23 cellular contexts compared by ENCODE assay signal in the genomic region with DNA sequence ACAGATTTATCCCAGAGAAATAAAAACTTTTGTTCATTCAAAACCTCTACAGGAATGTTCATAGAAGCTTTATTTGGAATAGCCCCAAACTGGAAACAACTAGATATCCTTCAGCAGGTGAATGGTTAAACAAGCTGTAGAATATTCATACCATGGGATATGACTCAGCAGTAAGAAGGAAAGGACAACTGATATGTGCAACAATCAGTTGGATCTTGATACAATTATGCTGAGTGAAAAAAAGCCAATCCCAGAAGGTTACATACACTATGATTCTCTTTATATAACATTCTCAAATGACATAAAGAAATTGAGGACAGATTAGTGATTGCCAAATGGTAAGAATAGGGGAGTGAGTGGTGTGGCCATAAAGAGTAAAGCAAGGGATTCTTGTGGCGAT.
A peak's percentile ranks its signal among the peaks of the same experiment; 100 is the strongest.
DNase-seq lines count a peak whose midpoint lies in the region; ATAC-seq, FAIRE-seq and TF ChIP-seq lines count a peak whose summit lies in the region.
"Had no signal": no experiment of that assay in that cellular context is flagged by ENCODE, and none has a peak within 500 bp of the region (broad histone marks: within the 10 kb centered on the region; RNA-seq: fewer than 3 reads in every experiment).

No MANE protein-coding gene starts in this region.

- CTCF ChIA-PET in HepG2 (lab: Yijun Ruan, JAX; ENCODE audit: low intra/inter-chr PET ratio, low total read pairs), result no interaction called here
- CTCF ChIA-PET in naive thymus-derived CD4-positive, alpha-beta T cell (lab: Charles Lee), result no interaction called here

- no peak overlapping the region for H3K9ac ChIP-seq in HepG2 (ENCODE audit: insufficient read depth, low read depth, low read length)
- H3K9ac ChIP-seq: GM23248 had no signal

- H3K36me3 Mint-ChIP-seq in naive thymus-derived CD4-positive, alpha-beta T cell, result no peaks in the 10 kb centered on the region
- H3K36me3 Mint-ChIP-seq: CD4-positive, CD25-positive, alpha-beta regulatory T cell had no signal

- no peak overlapping the region for H2AFZ ChIP-seq in HepG2 (ENCODE audit: low read length)
- H2AFZ ChIP-seq: GM23248 had no signal

- H3K27me3 ChIP-seq in HepG2 (ENCODE audit: control insufficient read depth in 1 of 2, insufficient read depth in 2 of 2, low read length in 2 of 2) (no peaks in the 10 kb centered on the region; a peak in 1 of 5 replicates), right lobe of liver (no peaks in the 10 kb centered on the region)
- H3K27me3 ChIP-seq in naive thymus-derived CD4-positive, alpha-beta T cell (ENCODE audit: control insufficient read depth in 2 of 2, insufficient read depth in 2 of 2, low read length in 2 of 2), result peaks cover 0 to 4% of the 10 kb centered on the region in 2 donors
- H3K27me3 ChIP-seq: BE2C had no signal

- TF ChIP-seq EP300 in HepG2 (IDR thresholded peaks at IDR 0.05; ENCODE audit: low read depth in 2 of 2, low read length in 2 of 2) (no peak), HepG2 (CRISPR knock-in tag; IDR thresholded peaks at IDR 0.05; ENCODE audit: borderline replicate concordance) (no peak)

- no peaks in the 10 kb centered on the region for H3K36me3 ChIP-seq in HepG2 (replicated peaks in 1 of 2; ENCODE audit: control insufficient read depth in 1 of 2, insufficient read depth in 2 of 2, low read length in 2 of 2)
- H3K36me3 ChIP-seq in right lobe of liver, result no peaks in the 10 kb centered on the region
- no peaks in the 10 kb centered on the region for H3K36me3 ChIP-seq in naive thymus-derived CD4-positive, alpha-beta T cell (ENCODE audit: control insufficient read depth in 2 of 3, insufficient read depth in 3 of 3, low read length in 3 of 3)
- H3K36me3 ChIP-seq: BE2C, HAP-1 had no signal

- DNase-seq in HepG2 (ENCODE audit: low spot score) (no peak), right lobe of liver (no peak), dermis blood vessel endothelial cell (peak; percentile 28), kidney tubule cell (ENCODE audit: low spot score) (peak; percentile 23), urothelium cell line (ENCODE audit: low spot score) (no peak), GM03348 (ENCODE audit: low spot score) (no peak), omental fat pad (ENCODE audit: low spot score) (no peak)
- DNase-seq in naive thymus-derived CD4-positive, alpha-beta T cell, result no peak
- DNase-seq: 8988T; BE2C; CD4-positive, CD25-positive, alpha-beta regulatory T cell; COR-L47; GM23248; NCI-H1092 treated with DMSO at 0.1 percent for 48 hours; NCI-H146; NCI-H2081 treated with DMSO at 0.1 percent for 48 hours; NCI-H510A; NCI-H748 treated with DMSO at 0.1 percent for 48 hours; NK-92 treated with Interleukin-12 subunit alpha and Interleukin-12 subunit beta, amount 100 ng/mL, for 24 hours; SHP77 had no signal

- peaks cover 0 to 30% (median 13%) of the 10 kb centered on the region in 11 donors for H3K9me3 Mint-ChIP-seq in naive thymus-derived CD4-positive, alpha-beta T cell

- no peak overlapping the region for H3K27ac Mint-ChIP-seq in naive thymus-derived CD4-positive, alpha-beta T cell
- H3K27ac Mint-ChIP-seq: CD4-positive, CD25-positive, alpha-beta regulatory T cell had no signal

- H3K4me3 Mint-ChIP-seq in naive thymus-derived CD4-positive, alpha-beta T cell, result no peak overlapping the region
- H3K4me3 Mint-ChIP-seq: CD4-positive, CD25-positive, alpha-beta regulatory T cell had no signal

- in situ Hi-C loops in HepG2 (cut with HindIII; ENCODE audit: extremely low pct_ligation_motif_present, low pct_unique_long_range_greater_than_20kb), result no loop called here

- no peak for ATAC-seq in HepG2
- ATAC-seq in right lobe of liver, result no peak
- no peak for ATAC-seq in omental fat pad (ENCODE audit: low FRiP score)
- no peak for ATAC-seq in naive thymus-derived CD4-positive, alpha-beta T cell

- peaks cover 20% of the 10 kb centered on the region; the same call in 1 of the 2 replicates for H3K9me3 ChIP-seq in HepG2 (ENCODE audit: low read length)
- H3K9me3 ChIP-seq in right lobe of liver, result peaks cover 0 to 6% (median 1%) of the 10 kb centered on the region in 4 donors
- no peaks in the 10 kb centered on the region for H3K9me3 ChIP-seq in naive thymus-derived CD4-positive, alpha-beta T cell (ENCODE audit: control insufficient read depth in 2 of 3, low read length in 3 of 3)
- H3K9me3 ChIP-seq: BE2C, HAP-1 had no signal

- TF ChIP-seq POLR2A in HepG2 (IDR thresholded peaks at IDR 0.05; ENCODE audit: insufficient read depth in 1 of 2, low read depth in 2 of 2, low read length in 2 of 2), result no peak
- no peak for TF ChIP-seq POLR2A in right lobe of liver (IDR thresholded peaks at IDR 0.05)

- no peak overlapping the region for H3K4me2 ChIP-seq in HepG2 (ENCODE audit: low read depth, low read length)

- POLR2A ChIA-PET in HepG2 (lab: Yijun Ruan, JAX), result no interaction called here
- POLR2A ChIA-PET in naive thymus-derived CD4-positive, alpha-beta T cell (lab: Charles Lee), result no interaction called here

- H3K4me3 ChIP-seq in HepG2 (replicated peaks in 1 of 3; ENCODE audit: insufficient read depth in 1 of 3, low read depth in 2 of 3, low read length in 3 of 3) (no peak overlapping the region), right lobe of liver (no peak overlapping the region)
- H3K4me3 ChIP-seq in naive thymus-derived CD4-positive, alpha-beta T cell (ENCODE audit: low read length), result no peak overlapping the region
- H3K4me3 ChIP-seq: GM23248, HAP-1 had no signal

- 0% methylated on average over 1 of the region's 1 CpG for WGBS in HepG2 (ENCODE audit: low lambda C conversion rate)
- 47% methylated on average over 1 of the region's 1 CpG for WGBS in right lobe of liver (ENCODE audit: insufficient coverage, low coverage, low lambda C conversion rate, missing lambda C conversion rate)

- H3K79me2 ChIP-seq in HepG2 (ENCODE audit: insufficient read depth, low read length), result no peaks in the 10 kb centered on the region

- no peaks in the 10 kb centered on the region for H3K4me1 Mint-ChIP-seq in naive thymus-derived CD4-positive, alpha-beta T cell
- H3K4me1 Mint-ChIP-seq: CD4-positive, CD25-positive, alpha-beta regulatory T cell had no signal

- H3K27ac ChIP-seq in HepG2 (ENCODE audit: extremely low read length, insufficient read depth, low read length) (no peak overlapping the region), right lobe of liver (no peak overlapping the region)
- H3K27ac ChIP-seq in naive thymus-derived CD4-positive, alpha-beta T cell (ENCODE audit: low read depth, low read length), result no peak overlapping the region
- H3K27ac ChIP-seq: GM23248, HL-60 had no signal

- TF ChIP-seq RAD21 in HepG2 (CRISPR knock-in tag; IDR thresholded peaks at IDR 0.05), result no peak

- BruUV-seq in HepG2 (replicated peaks; lab: Mats Ljungman, UMichigan), result no TSS peak

- TF ChIP-seq CTCF in HepG2 (CRISPR knock-in tag; IDR thresholded peaks at IDR 0.05) (no peak), right lobe of liver (IDR thresholded peaks at IDR 0.05) (no peak), omental fat pad (IDR thresholded peaks at IDR 0.05) (no peak)

- FAIRE-seq in HepG2 (lab: Jason Lieb, UNC) (no peak), urothelium cell line (lab: Jason Lieb, UNC) (no peak)
- FAIRE-seq: GM12891 had no signal

- no peaks in the 10 kb centered on the region for H3K4me1 ChIP-seq in HepG2 (ENCODE audit: insufficient read depth, low read length)
- no peaks in the 10 kb centered on the region for H3K4me1 ChIP-seq in right lobe of liver
- H3K4me1 ChIP-seq in naive thymus-derived CD4-positive, alpha-beta T cell (ENCODE audit: control insufficient read depth in 2 of 2, insufficient read depth in 2 of 2, low read length in 2 of 2), result no peaks in the 10 kb centered on the region
- H3K4me1 ChIP-seq: BE2C, HAP-1 had no signal

- no peaks in the 10 kb centered on the region for H4K20me1 ChIP-seq in HepG2 (ENCODE audit: insufficient read depth, low read length)

- intact Hi-C loops in HepG2 (cut with micrococcal nuclease; ENCODE audit: unreplicated experiment) (no loop called here), right lobe of liver (cut with DNase I) (no loop called here)
- intact Hi-C loops in naive thymus-derived CD4-positive, alpha-beta T cell (cut with micrococcal nuclease), result no loop called here

- peaks cover 0 to 10% (median 7%) of the 10 kb centered on the region in 5 donors for H3K27me3 Mint-ChIP-seq in naive thymus-derived CD4-positive, alpha-beta T cell

TF ChIP-seq in HepG2, 621 proteins besides CTCF, POLR2A, EP300 and RAD21:
- TF ChIP-seq ZFP37 (CRISPR knock-in tag; IDR thresholded peaks at IDR 0.05; ENCODE audit: borderline replicate concordance) (no peak), NFE2L2 (IDR thresholded peaks at IDR 0.05; ENCODE audit: low read length) (0 out of 2 replicates have a peak, but pooled peaks have one; percentile 11)

Comparison
In these comparisons a context has a peak if more than half of its experiments do, and no peak if none do; other contexts are left out.
1. DNase-seq: peak in dermis blood vessel endothelial cell (single experiment) and kidney tubule cell (single experiment); none in HepG2 (single experiment), right lobe of liver (0 of 3), urothelium cell line (single experiment), GM03348 (single experiment), omental fat pad (single experiment) and naive thymus-derived CD4-positive, alpha-beta T cell (0 of 9).